8 cellular contexts compared by ENCODE assay signal in genomic region chr10:26269754-26270153, GRCh38. TPM values are rescaled to one million over a fixed set of nuclear protein-coding genes. Genes with fewer than 3 reads are reported as not detected.
DNase-seq lines count a peak whose midpoint lies in the region; ATAC-seq and TF ChIP-seq lines count a peak whose summit lies in the region.

No MANE protein-coding gene starts in this region.

- no peak for ATAC-seq in GM19397 (IDR thresholded peaks at IDR 0.05; ENCODE audit: unreplicated experiment)
- ATAC-seq in GM18907 (IDR thresholded peaks at IDR 0.05; ENCODE audit: unreplicated experiment) = no peak

- no peaks in the 10 kb centered on the region for H3K36me3 ChIP-seq in kidney epithelial cell (ENCODE audit: control insufficient read depth, insufficient read depth, low read length)

- DNase-seq in DMS153 (lab: John Stamatoyannopoulos, UW) (peak; percentile 46), HuH-7 (ENCODE audit: low spot score) (peak; percentile 40), RPMI8226 (peak; percentile 26), kidney epithelial cell (ENCODE audit: low read depth) (peak; percentile 10)
- DNase-seq in activated CD4-positive, alpha-beta T cell treated with anti-CD3 and anti-CD28 coated beads, Interleukin-2, amount 50 U/mL, for 4 hours = no peak
- no peak for DNase-seq in effector CD8-positive, alpha-beta T cell (lab: John Stamatoyannopoulos, UW)

- peaks cover 2% of the 10 kb centered on the region for H3K27me3 ChIP-seq in kidney epithelial cell (ENCODE audit: control insufficient read depth, insufficient read depth, low read length)

- TF ChIP-seq CTCF in kidney epithelial cell (IDR thresholded peaks at IDR 0.05; ENCODE audit: insufficient read depth, low read length, poor library complexity, severe bottlenecking) = peak; percentile 25

- H3K4me3 ChIP-seq in kidney epithelial cell (ENCODE audit: low read depth, low read length) = no peak overlapping the region

RNA-seq across cellular contexts. Expression of gene GAD2, which starts 53.2 kb away (rescaled TPM):
- total RNA-seq in kidney epithelial cell = not detected in 2 replicates

Comparison
In these comparisons a context has a peak if more than half of its experiments do, and no peak if none do; other contexts are left out.
1. DNase-seq: peak in DMS153 (single experiment), HuH-7 (single experiment), RPMI8226 (single experiment) and kidney epithelial cell (single experiment); none in activated CD4-positive, alpha-beta T cell treated with anti-CD3 and anti-CD28 coated beads, Interleukin-2, amount 50 U/mL, for 4 hours (0 of 2) and effector CD8-positive, alpha-beta T cell (single experiment).